In genomic region chr9:101449071-101449721, GRCh38 we compare ENCODE assay signal across 8 cellular contexts. TPM values are rescaled to one million over a fixed set of nuclear protein-coding genes. Genes with fewer than 3 reads are reported as not detected.
DNase-seq lines count a peak whose midpoint lies in the region; ATAC-seq and TF ChIP-seq lines count a peak whose summit lies in the region.

No MANE protein-coding gene starts in this region.

- TF ChIP-seq POLR2A in right lobe of liver (IDR thresholded peaks at IDR 0.05) = peak; percentile 72

- H3K27ac Mint-ChIP-seq in activated CD4-positive, alpha-beta memory T cell treated with anti-CD3 and anti-CD28 coated beads for 36 hours = no peak overlapping the region

- POLR2A ChIA-PET in activated CD4-positive, alpha-beta memory T cell treated with anti-CD3 and anti-CD28 coated beads for 36 hours (lab: Charles Lee) = no interaction called here

- no peaks in the 10 kb centered on the region for H3K36me3 ChIP-seq in right lobe of liver

- H3K4me3 ChIP-seq in right lobe of liver = peak overlapping the region; percentile 50 to 70 (median 55)

- H3K9me3 ChIP-seq in right lobe of liver = no peaks in the 10 kb centered on the region

- ATAC-seq in GM19324 (IDR thresholded peaks at IDR 0.05; ENCODE audit: low FRiP score, unreplicated experiment) (peak; percentile 99), HG03378 (IDR thresholded peaks at IDR 0.05; ENCODE audit: unreplicated experiment) (peak; percentile 85), right lobe of liver (peak; percentile 89 to 95 (median 92))

- peak overlapping the region; percentile 24; the same call in 1 of the 2 replicates for H3K27ac ChIP-seq in C4-2B
- H3K27ac ChIP-seq in right lobe of liver = peak overlapping the region; percentile 67 to 82 (median 75)

- peak; percentile 72 for DNase-seq in NCI-H510A (lab: John Stamatoyannopoulos, UW)
- DNase-seq in activated CD4-positive, alpha-beta memory T cell treated with anti-CD3 and anti-CD28 coated beads for 36 hours = peak; percentile 65
- DNase-seq in ecto neural progenitor cell (ENCODE audit: low spot score) = peak; percentile 88
- DNase-seq in right lobe of liver = peak; percentile 83 to 90 (median 89)
- peak; percentile 38 to 41 for DNase-seq in stimulated activated CD4-positive, alpha-beta T cell treated with anti-CD3 and anti-CD28 coated beads, Interleukin-4, amount 100 ng/mL, for 48 hours (ENCODE audit: low read depth in 2 of 2)

- peaks cover 0 to 17% (median 4%) of the 10 kb centered on the region in 4 donors for H3K4me1 ChIP-seq in right lobe of liver

- H3K9me3 Mint-ChIP-seq in activated CD4-positive, alpha-beta memory T cell treated with anti-CD3 and anti-CD28 coated beads for 36 hours = peaks cover 3% of the 10 kb centered on the region

- CTCF ChIA-PET in activated CD4-positive, alpha-beta memory T cell treated with anti-CD3 and anti-CD28 coated beads for 36 hours (lab: Charles Lee) = interaction anchor here (0.6 to 2.1 kb wide), 18 partner anchors 9 to 121 kb away, joined by 3 to 24 read pairs (median 4); partner anchors contain the start of gene RNF20

- intact Hi-C loops in activated CD4-positive, alpha-beta memory T cell treated with anti-CD3 and anti-CD28 coated beads for 36 hours (cut with micrococcal nuclease) = loop anchor here (1.0 kb wide), 2 partner anchors 51 to 81 kb away; partner anchors contain the start of genes MRPL50 and ZNF189
- intact Hi-C loops in right lobe of liver (cut with DNase I) = no loop called here

- 22% methylated on average over 26 of the region's 40 CpGs for WGBS in right lobe of liver (ENCODE audit: insufficient coverage, low coverage, low lambda C conversion rate, missing lambda C conversion rate)

- no peaks in the 10 kb centered on the region for H3K27me3 ChIP-seq in right lobe of liver

- peak overlapping the region; percentile 57 for H3K4me3 Mint-ChIP-seq in activated CD4-positive, alpha-beta memory T cell treated with anti-CD3 and anti-CD28 coated beads for 36 hours

- H3K4me1 Mint-ChIP-seq in activated CD4-positive, alpha-beta memory T cell treated with anti-CD3 and anti-CD28 coated beads for 36 hours (ENCODE audit: low read depth) = peaks cover 13% of the 10 kb centered on the region

- H3K27me3 Mint-ChIP-seq in activated CD4-positive, alpha-beta memory T cell treated with anti-CD3 and anti-CD28 coated beads for 36 hours = peaks cover 41% of the 10 kb centered on the region

- H3K36me3 Mint-ChIP-seq in activated CD4-positive, alpha-beta memory T cell treated with anti-CD3 and anti-CD28 coated beads for 36 hours = no peaks in the 10 kb centered on the region

- TF ChIP-seq CTCF in C4-2B (conservative IDR thresholded peaks at IDR 0.05) (peak; percentile 96), right lobe of liver (IDR thresholded peaks at IDR 0.05) (peak; percentile 54 to 63 (median 58))

RNA-seq across cellular contexts. Expression of gene ALDOB, which starts 13.6 kb away (rescaled TPM):
- not detected for total RNA-seq in activated CD4-positive, alpha-beta memory T cell treated with anti-CD3 and anti-CD28 coated beads for 36 hours
- total RNA-seq in right lobe of liver = 1,000 to 10,000 TPM; 2,876 to 4,505 (median 3,144) TPM

RNA-seq across cellular contexts. Expression of gene ZNF189, which starts 50.5 kb away (rescaled TPM):
- 10 to 100 TPM; 10.2 to 10.6 TPM for total RNA-seq in activated CD4-positive, alpha-beta memory T cell treated with anti-CD3 and anti-CD28 coated beads for 36 hours
- 1 to 10 TPM; 5.7 to 9.7 (median 8.2) TPM for total RNA-seq in right lobe of liver

RNA-seq across cellular contexts. Expression of gene MRPL50, which starts 50.8 kb away (rescaled TPM):
- 10 to 100 TPM; 13.3 to 13.4 TPM for total RNA-seq in activated CD4-positive, alpha-beta memory T cell treated with anti-CD3 and anti-CD28 coated beads for 36 hours
- 1 to 10 TPM; 4.6 to 8.7 (median 6.7) TPM for total RNA-seq in right lobe of liver

Comparison
In these comparisons a context has a peak if more than half of its experiments do, and no peak if none do; other contexts are left out.
1. Peak in every context shown above with its lines: DNase-seq, ATAC-seq, H3K4me3 ChIP-seq and H3K27ac ChIP-seq.
2. RNA of gene ALDOB, which starts 13.6 kb away (total RNA-seq): 2,876 to 4,505 TPM in right lobe of liver; not detected in activated CD4-positive, alpha-beta memory T cell treated with anti-CD3 and anti-CD28 coated beads for 36 hours; every median in the first group is over 1,000 times any median in the second.